Comparison of ENCODE assay signal across 2 cellular contexts in genomic region chr15:77075528-77075927, GRCh38.
TF ChIP-seq lines count a peak whose summit lies in the region.

No MANE protein-coding gene starts in this region.

TF ChIP-seq in GM23338, 12 proteins besides CTCF, POLR2A, EP300 and RAD21 (continued from another document):
- TF ChIP-seq, protein P1, sequence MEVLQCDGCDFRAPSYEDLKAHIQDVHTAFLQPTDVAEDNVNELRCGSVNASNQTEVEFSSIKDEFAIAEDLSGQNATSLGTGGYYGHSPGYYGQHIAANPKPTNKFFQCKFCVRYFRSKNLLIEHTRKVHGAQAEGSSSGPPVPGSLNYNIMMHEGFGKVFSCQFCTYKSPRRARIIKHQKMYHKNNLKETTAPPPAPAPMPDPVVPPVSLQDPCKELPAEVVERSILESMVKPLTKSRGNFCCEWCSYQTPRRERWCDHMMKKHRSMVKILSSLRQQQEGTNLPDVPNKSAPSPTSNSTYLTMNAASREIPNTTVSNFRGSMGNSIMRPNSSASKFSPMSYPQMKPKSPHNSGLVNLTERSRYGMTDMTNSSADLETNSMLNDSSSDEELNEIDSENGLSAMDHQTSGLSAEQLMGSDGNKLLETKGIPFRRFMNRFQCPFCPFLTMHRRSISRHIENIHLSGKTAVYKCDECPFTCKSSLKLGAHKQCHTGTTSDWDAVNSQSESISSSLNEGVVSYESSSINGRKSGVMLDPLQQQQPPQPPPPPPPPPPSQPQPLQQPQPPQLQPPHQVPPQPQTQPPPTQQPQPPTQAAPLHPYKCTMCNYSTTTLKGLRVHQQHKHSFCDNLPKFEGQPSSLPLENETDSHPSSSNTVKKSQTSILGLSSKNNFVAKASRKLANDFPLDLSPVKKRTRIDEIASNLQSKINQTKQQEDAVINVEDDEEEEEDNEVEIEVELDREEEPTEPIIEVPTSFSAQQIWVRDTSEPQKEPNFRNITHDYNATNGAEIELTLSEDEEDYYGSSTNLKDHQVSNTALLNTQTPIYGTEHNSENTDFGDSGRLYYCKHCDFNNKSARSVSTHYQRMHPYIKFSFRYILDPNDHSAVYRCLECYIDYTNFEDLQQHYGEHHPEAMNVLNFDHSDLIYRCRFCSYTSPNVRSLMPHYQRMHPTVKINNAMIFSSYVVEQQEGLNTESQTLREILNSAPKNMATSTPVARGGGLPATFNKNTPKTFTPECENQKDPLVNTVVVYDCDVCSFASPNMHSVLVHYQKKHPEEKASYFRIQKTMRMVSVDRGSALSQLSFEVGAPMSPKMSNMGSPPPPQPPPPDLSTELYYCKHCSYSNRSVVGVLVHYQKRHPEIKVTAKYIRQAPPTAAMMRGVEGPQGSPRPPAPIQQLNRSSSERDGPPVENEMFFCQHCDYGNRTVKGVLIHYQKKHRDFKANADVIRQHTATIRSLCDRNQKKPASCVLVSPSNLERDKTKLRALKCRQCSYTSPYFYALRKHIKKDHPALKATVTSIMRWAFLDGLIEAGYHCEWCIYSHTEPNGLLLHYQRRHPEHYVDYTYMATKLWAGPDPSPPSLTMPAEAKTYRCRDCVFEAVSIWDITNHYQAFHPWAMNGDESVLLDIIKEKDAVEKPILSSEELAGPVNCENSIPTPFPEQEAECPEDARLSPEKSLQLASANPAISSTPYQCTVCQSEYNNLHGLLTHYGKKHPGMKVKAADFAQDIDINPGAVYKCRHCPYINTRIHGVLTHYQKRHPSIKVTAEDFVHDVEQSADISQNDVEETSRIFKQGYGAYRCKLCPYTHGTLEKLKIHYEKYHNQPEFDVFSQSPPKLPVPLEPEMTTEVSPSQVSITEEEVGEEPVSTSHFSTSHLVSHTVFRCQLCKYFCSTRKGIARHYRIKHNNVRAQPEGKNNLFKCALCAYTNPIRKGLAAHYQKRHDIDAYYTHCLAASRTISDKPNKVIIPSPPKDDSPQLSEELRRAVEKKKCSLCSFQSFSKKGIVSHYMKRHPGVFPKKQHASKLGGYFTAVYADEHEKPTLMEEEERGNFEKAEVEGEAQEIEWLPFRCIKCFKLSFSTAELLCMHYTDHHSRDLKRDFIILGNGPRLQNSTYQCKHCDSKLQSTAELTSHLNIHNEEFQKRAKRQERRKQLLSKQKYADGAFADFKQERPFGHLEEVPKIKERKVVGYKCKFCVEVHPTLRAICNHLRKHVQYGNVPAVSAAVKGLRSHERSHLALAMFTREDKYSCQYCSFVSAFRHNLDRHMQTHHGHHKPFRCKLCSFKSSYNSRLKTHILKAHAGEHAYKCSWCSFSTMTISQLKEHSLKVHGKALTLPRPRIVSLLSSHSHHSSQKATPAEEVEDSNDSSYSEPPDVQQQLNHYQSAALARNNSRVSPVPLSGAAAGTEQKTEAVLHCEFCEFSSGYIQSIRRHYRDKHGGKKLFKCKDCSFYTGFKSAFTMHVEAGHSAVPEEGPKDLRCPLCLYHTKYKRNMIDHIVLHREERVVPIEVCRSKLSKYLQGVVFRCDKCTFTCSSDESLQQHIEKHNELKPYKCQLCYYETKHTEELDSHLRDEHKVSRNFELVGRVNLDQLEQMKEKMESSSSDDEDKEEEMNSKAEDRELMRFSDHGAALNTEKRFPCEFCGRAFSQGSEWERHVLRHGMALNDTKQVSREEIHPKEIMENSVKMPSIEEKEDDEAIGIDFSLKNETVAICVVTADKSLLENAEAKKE (CRISPR knock-in tag; IDR thresholded peaks at IDR 0.05), result no peak
- TF ChIP-seq, protein P2, sequence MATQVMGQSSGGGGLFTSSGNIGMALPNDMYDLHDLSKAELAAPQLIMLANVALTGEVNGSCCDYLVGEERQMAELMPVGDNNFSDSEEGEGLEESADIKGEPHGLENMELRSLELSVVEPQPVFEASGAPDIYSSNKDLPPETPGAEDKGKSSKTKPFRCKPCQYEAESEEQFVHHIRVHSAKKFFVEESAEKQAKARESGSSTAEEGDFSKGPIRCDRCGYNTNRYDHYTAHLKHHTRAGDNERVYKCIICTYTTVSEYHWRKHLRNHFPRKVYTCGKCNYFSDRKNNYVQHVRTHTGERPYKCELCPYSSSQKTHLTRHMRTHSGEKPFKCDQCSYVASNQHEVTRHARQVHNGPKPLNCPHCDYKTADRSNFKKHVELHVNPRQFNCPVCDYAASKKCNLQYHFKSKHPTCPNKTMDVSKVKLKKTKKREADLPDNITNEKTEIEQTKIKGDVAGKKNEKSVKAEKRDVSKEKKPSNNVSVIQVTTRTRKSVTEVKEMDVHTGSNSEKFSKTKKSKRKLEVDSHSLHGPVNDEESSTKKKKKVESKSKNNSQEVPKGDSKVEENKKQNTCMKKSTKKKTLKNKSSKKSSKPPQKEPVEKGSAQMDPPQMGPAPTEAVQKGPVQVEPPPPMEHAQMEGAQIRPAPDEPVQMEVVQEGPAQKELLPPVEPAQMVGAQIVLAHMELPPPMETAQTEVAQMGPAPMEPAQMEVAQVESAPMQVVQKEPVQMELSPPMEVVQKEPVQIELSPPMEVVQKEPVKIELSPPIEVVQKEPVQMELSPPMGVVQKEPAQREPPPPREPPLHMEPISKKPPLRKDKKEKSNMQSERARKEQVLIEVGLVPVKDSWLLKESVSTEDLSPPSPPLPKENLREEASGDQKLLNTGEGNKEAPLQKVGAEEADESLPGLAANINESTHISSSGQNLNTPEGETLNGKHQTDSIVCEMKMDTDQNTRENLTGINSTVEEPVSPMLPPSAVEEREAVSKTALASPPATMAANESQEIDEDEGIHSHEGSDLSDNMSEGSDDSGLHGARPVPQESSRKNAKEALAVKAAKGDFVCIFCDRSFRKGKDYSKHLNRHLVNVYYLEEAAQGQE (IDR thresholded peaks at IDR 0.05; ENCODE audit: unreplicated experiment), result no peak
- TF ChIP-seq EZH2 (IDR thresholded peaks at IDR 0.05; ENCODE audit: low read depth, unreplicated experiment) (no peak), JUNB (IDR thresholded peaks at IDR 0.05; ENCODE audit: unreplicated experiment) (no peak), ETS1 (IDR thresholded peaks at IDR 0.05) (no peak), POLR2AphosphoS5 (IDR thresholded peaks at IDR 0.05; ENCODE audit: low read depth) (no peak), NANOG (IDR thresholded peaks at IDR 0.05; ENCODE audit: borderline replicate concordance) (no peak), CREB1 (CRISPR knock-in tag; IDR thresholded peaks at IDR 0.05; ENCODE audit: low read depth) (no peak), STAT1 (IDR thresholded peaks at IDR 0.05; ENCODE audit: unreplicated experiment) (no peak), ZNF114 (CRISPR knock-in tag; IDR thresholded peaks at IDR 0.05) (no peak)
TF ChIP-seq in GM23338: peak in this region for 0.

TF ChIP-seq in SK-N-SH treated with all-trans-retinoic acid at 6 μM for 48 hours, 23 proteins besides CTCF, POLR2A, EP300 and RAD21 (continued from another document):
- no peak for TF ChIP-seq TSHZ2 (CRISPR knock-in tag; IDR thresholded peaks at IDR 0.05)
- TF ChIP-seq, protein P3, sequence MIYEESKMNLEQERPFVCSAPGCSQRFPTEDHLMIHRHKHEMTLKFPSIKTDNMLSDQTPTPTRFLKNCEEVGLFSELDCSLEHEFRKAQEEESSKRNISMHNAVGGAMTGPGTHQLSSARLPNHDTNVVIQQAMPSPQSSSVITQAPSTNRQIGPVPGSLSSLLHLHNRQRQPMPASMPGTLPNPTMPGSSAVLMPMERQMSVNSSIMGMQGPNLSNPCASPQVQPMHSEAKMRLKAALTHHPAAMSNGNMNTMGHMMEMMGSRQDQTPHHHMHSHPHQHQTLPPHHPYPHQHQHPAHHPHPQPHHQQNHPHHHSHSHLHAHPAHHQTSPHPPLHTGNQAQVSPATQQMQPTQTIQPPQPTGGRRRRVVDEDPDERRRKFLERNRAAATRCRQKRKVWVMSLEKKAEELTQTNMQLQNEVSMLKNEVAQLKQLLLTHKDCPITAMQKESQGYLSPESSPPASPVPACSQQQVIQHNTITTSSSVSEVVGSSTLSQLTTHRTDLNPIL (CRISPR knock-in tag; IDR thresholded peaks at IDR 0.05; ENCODE audit: low read depth), result no peak
- TF ChIP-seq ZNF8 (CRISPR knock-in tag; IDR thresholded peaks at IDR 0.05), result no peak
- TF ChIP-seq POU6F1 (CRISPR knock-in tag; IDR thresholded peaks at IDR 0.05; ENCODE audit: borderline replicate concordance, low read depth), result no peak
- TF ChIP-seq TCF4 (CRISPR knock-in tag; IDR thresholded peaks at IDR 0.05; ENCODE audit: borderline replicate concordance), result no peak
